Comparison of ENCODE assay signal across 16 cellular contexts in genomic region chr1:56183151-56183550, GRCh38.
A peak's percentile ranks its signal among the peaks of the same experiment; 100 is the strongest.
DNase-seq lines count a peak whose midpoint lies in the region; ATAC-seq and TF ChIP-seq lines count a peak whose summit lies in the region.
"Had no signal": no experiment of that assay in that cellular context is flagged by ENCODE, and none has a peak within 500 bp of the region (broad histone marks: within the 10 kb centered on the region; RNA-seq: fewer than 3 reads in every experiment).

No MANE protein-coding gene starts in this region.

- H3K4me1 ChIP-seq in right atrium auricular region, result no peaks in the 10 kb centered on the region
- H3K4me1 ChIP-seq in liver (ENCODE audit: control insufficient read depth in 4 of 4, insufficient read depth in 4 of 4, low read length in 3 of 4), result peaks cover 0 to 11% (median 1%) of the 10 kb centered on the region in 4 donors
- H3K4me1 ChIP-seq: A549, Caco-2 had no signal

- H3K9me3 ChIP-seq in right atrium auricular region (no peaks in the 10 kb centered on the region), liver (ENCODE audit: control insufficient read depth in 4 of 4, low read length in 3 of 4) (no peaks in the 10 kb centered on the region)
- H3K9me3 ChIP-seq: A549; BLaER1 treated with 17β-estradiol and CSF1 and Interleukin-3, amounts not matched to agents 10 nM and 100 nM; Caco-2 had no signal

- H3K36me3 ChIP-seq in right atrium auricular region, result no peaks in the 10 kb centered on the region
- H3K36me3 ChIP-seq in liver (ENCODE audit: control insufficient read depth in 4 of 4, insufficient read depth in 3 of 4, low read depth in 1 of 4, low read length in 3 of 4), result no peaks in the 10 kb centered on the region
- H3K36me3 ChIP-seq: BLaER1 treated with 17β-estradiol and CSF1 and Interleukin-3, amounts not matched to agents 10 nM and 100 nM had no signal

- H3K4me3 ChIP-seq in right atrium auricular region (no peak overlapping the region), liver (ENCODE audit: low read depth in 1 of 3, low read length in 3 of 3) (no peak overlapping the region)
- H3K4me3 ChIP-seq: A549; BLaER1 treated with 17β-estradiol and CSF1 and Interleukin-3, amounts not matched to agents 10 nM and 100 nM had no signal

- ATAC-seq in Right ventricle myocardium inferior, result peak; percentile 31
- ATAC-seq in GM19395 (IDR thresholded peaks at IDR 0.05; ENCODE audit: unreplicated experiment), result no peak
- ATAC-seq: A549; CD8-positive, alpha-beta T cell had no signal

- TF ChIP-seq CTCF in right atrium auricular region (IDR thresholded peaks at IDR 0.05) (no peak), liver (IDR thresholded peaks at IDR 0.05; ENCODE audit: low read depth, low read length, missing input control) (no peak), GM20000 (IDR thresholded peaks at IDR 0.05; ENCODE audit: extremely low read depth, missing control alignments) (no peak)

- intact Hi-C loops in Right ventricle myocardium inferior (cut with DNase I), result no loop called here

- H3K27ac ChIP-seq in right atrium auricular region, result no peak overlapping the region
- H3K27ac ChIP-seq in liver (ENCODE audit: low read depth in 1 of 2, low read length in 2 of 2), result no peak overlapping the region
- H3K27ac ChIP-seq: 22Rv1; A549; BLaER1 treated with 17β-estradiol and CSF1 and Interleukin-3, amounts not matched to agents 10 nM and 100 nM; C4-2B had no signal

- no peak for TF ChIP-seq RAD21 in liver (IDR thresholded peaks at IDR 0.05)

- no peak for DNase-seq in Right ventricle myocardium inferior (ENCODE audit: missing footprints)
- no peak for DNase-seq in right atrium auricular region (ENCODE audit: low spot score)
- DNase-seq in GM20000 (ENCODE audit: low spot score), result no peak
- DNase-seq: AML-193; Caco-2; Calu3; CD4-positive, alpha-beta T cell; CD8-positive, alpha-beta T cell; DMS79 treated with DMSO at 0.1 percent for 48 hours; GF-D8 had no signal

- no peak overlapping the region for H3K9ac ChIP-seq in liver (ENCODE audit: low read depth in 1 of 2, low read length in 2 of 2)
- H3K9ac ChIP-seq: BLaER1 treated with 17β-estradiol and CSF1 and Interleukin-3, amounts not matched to agents 10 nM and 100 nM had no signal

- 61% methylated on average over 2 of the region's 2 CpGs for WGBS in liver

- H3K27me3 ChIP-seq in right atrium auricular region (no peaks in the 10 kb centered on the region), liver (ENCODE audit: control insufficient read depth in 4 of 4, insufficient read depth in 4 of 4, low read length in 3 of 4) (no peaks in the 10 kb centered on the region)
- H3K27me3 ChIP-seq: BLaER1 treated with 17β-estradiol and CSF1 and Interleukin-3, amounts not matched to agents 10 nM and 100 nM had no signal

TF ChIP-seq in liver, 16 proteins besides CTCF, POLR2A, EP300 and RAD21:
- TF ChIP-seq ATF3 (IDR thresholded peaks at IDR 0.05) (peak; percentile 70), HNF4A (conservative IDR thresholded peaks at IDR 0.05) (peak; percentile 40 to 70), RXRA (IDR thresholded peaks at IDR 0.05) (no peak)
